ENCODE assay signal across 12 cellular contexts in genomic region chr17:44039829-44040635, GRCh38. TPM values are rescaled to one million over a fixed set of nuclear protein-coding genes. Genes with fewer than 3 reads are reported as not detected.
DNase-seq lines count a peak whose midpoint lies in the region; ATAC-seq and TF ChIP-seq lines count a peak whose summit lies in the region.
"Had no signal": no experiment of that assay in that cellular context is flagged by ENCODE, and none has a peak within 500 bp of the region (broad histone marks: within the 10 kb centered on the region; RNA-seq: fewer than 3 reads in every experiment).

No MANE protein-coding gene starts in this region.

- H4K8ac ChIP-seq in H9 (replicated peaks; ENCODE audit: insufficient read length, low read depth, low read length) (no peak overlapping the region), trophoblast cell (ENCODE audit: low read depth, low read length) (no peak overlapping the region)

- CTCF ChIA-PET in CD8-positive, alpha-beta T cell (lab: Charles Lee): interaction anchor here (0.9 to 6.7 kb wide), 6 partner anchors 9 to 161 kb away, joined by 3 to 67 read pairs (median 3); no protein-coding TSS in a partner anchor

- H4K12ac ChIP-seq in trophoblast cell (ENCODE audit: low read depth, low read length): no peak overlapping the region

- H3K9me3 ChIP-seq in H9 (ENCODE audit: control insufficient read depth, low read depth, low read length) (no peaks in the 10 kb centered on the region), trophoblast cell (ENCODE audit: insufficient read depth, low read depth, low read length) (no peaks in the 10 kb centered on the region)
- no peaks in the 10 kb centered on the region for H3K9me3 ChIP-seq in CD8-positive, alpha-beta T cell (ENCODE audit: low read length)

- H3K23ac ChIP-seq in H9 (ENCODE audit: insufficient read length, low read depth, low read length): no peak overlapping the region
- no peak overlapping the region for H3K23ac ChIP-seq in trophoblast cell (ENCODE audit: low read length)

- peaks cover 9% of the 10 kb centered on the region; the same call in 1 of the 2 replicates for H3K79me2 ChIP-seq in H9 (ENCODE audit: insufficient read depth, low read length)
- H3K79me2 ChIP-seq in trophoblast cell (ENCODE audit: control insufficient read depth, insufficient read depth, low read length, poor library complexity): peaks cover 4% of the 10 kb centered on the region

- H4K5ac ChIP-seq in H9 (ENCODE audit: insufficient read length, low read depth, low read length): no peak overlapping the region

- H3K56ac ChIP-seq in H9 (ENCODE audit: insufficient read length, low read depth, low read length): no peak overlapping the region

- no peak overlapping the region for H3K9ac ChIP-seq in H9 (ENCODE audit: extremely low read depth, insufficient read length, low read length)
- H3K9ac ChIP-seq in trophoblast cell (ENCODE audit: low read length): no peak overlapping the region

- H2BK12ac ChIP-seq in H9 (ENCODE audit: insufficient read length, low read depth, low read length) (no peak overlapping the region), trophoblast cell (ENCODE audit: low read length) (no peak overlapping the region)

- H3K23me2 ChIP-seq in H9 (ENCODE audit: insufficient read length, low read depth, low read length, poor library complexity, severe bottlenecking): no peaks in the 10 kb centered on the region

- H2AFZ ChIP-seq in H9 (ENCODE audit: low read length) (no peak overlapping the region), trophoblast cell (ENCODE audit: insufficient read depth, low read length, poor library complexity) (no peak overlapping the region)

- H3K4me1 Mint-ChIP-seq in H9: peaks cover 8 to 16% of the 10 kb centered on the region in 2 experiments
- H3K4me1 Mint-ChIP-seq in activated T-helper 1 cell treated with anti-CD3 and anti-CD28 coated beads, Interleukin-12 subunit alpha, Interleukin-12 subunit beta, Interleukin-2, Interleukin-4 antibody, amounts not matched to agents 30 ng/mL and 10 ng/mL and 1 ng/mL, durations not matched to agents 14 hours and 24 hours and 36 hours (ENCODE audit: low read depth): peaks cover 29% of the 10 kb centered on the region
- H3K4me1 Mint-ChIP-seq in CD8-positive, alpha-beta T cell (ENCODE audit: low read depth): peaks cover 18% of the 10 kb centered on the region

- no peak overlapping the region for H3K18ac ChIP-seq in H9 (ENCODE audit: insufficient read length, low read depth, low read length)
- no peak overlapping the region for H3K18ac ChIP-seq in trophoblast cell (ENCODE audit: low read length)

- POLR2A ChIA-PET in CD8-positive, alpha-beta T cell (lab: Charles Lee): no interaction called here

- no peaks in the 10 kb centered on the region for H3K9me3 Mint-ChIP-seq in H9
- no peaks in the 10 kb centered on the region for H3K9me3 Mint-ChIP-seq in activated T-helper 1 cell treated with anti-CD3 and anti-CD28 coated beads, Interleukin-12 subunit alpha, Interleukin-12 subunit beta, Interleukin-2, Interleukin-4 antibody, amounts not matched to agents 30 ng/mL and 10 ng/mL and 1 ng/mL, durations not matched to agents 14 hours and 24 hours and 36 hours
- no peaks in the 10 kb centered on the region for H3K9me3 Mint-ChIP-seq in CD8-positive, alpha-beta T cell
- H3K9me3 Mint-ChIP-seq: natural killer cell had no signal

- H3K4me3 ChIP-seq in trophoblast cell (ENCODE audit: low read depth, low read length): no peak overlapping the region
- no peak overlapping the region for H3K4me3 ChIP-seq in CD8-positive, alpha-beta T cell (ENCODE audit: low read depth, low read length)

- no peaks in the 10 kb centered on the region for H3K27me3 ChIP-seq in H9 (ENCODE audit: insufficient read depth, low read length)
- no peaks in the 10 kb centered on the region for H3K27me3 ChIP-seq in foreskin keratinocyte
- H3K27me3 ChIP-seq in trophoblast cell (ENCODE audit: insufficient read depth, low read length): no peaks in the 10 kb centered on the region
- H3K27me3 ChIP-seq in CD8-positive, alpha-beta T cell (ENCODE audit: insufficient read depth, low read length): no peaks in the 10 kb centered on the region

- no peak overlapping the region for H2BK120ac ChIP-seq in H9 (ENCODE audit: low read depth, low read length, poor library complexity, severe bottlenecking)
- no peak overlapping the region for H2BK120ac ChIP-seq in trophoblast cell (ENCODE audit: insufficient read depth, low read length, poor library complexity)

- H3K14ac ChIP-seq in H9 (ENCODE audit: insufficient read depth, low read length) (no peak overlapping the region), trophoblast cell (ENCODE audit: low read length) (no peak overlapping the region)

- H3K27ac ChIP-seq in H9 (ENCODE audit: insufficient read length, low read depth, low read length) (no peak overlapping the region), foreskin keratinocyte (peak overlapping the region; percentile 47), trophoblast cell (ENCODE audit: low read depth, low read length) (no peak overlapping the region)
- H3K27ac ChIP-seq in CD8-positive, alpha-beta T cell (ENCODE audit: low read depth, low read length): no peak overlapping the region
- H3K27ac ChIP-seq: C4-2B had no signal

- H4K91ac ChIP-seq in H9 (ENCODE audit: insufficient read length, low read depth, low read length): no peak overlapping the region
- H4K91ac ChIP-seq in trophoblast cell (ENCODE audit: low read depth, low read length): no peak overlapping the region

- H2BK5ac ChIP-seq in H9 (ENCODE audit: insufficient read length, low read length) (no peak overlapping the region), trophoblast cell (ENCODE audit: low read depth, low read length, poor library complexity) (no peak overlapping the region)

- no peak overlapping the region for H2BK20ac ChIP-seq in H9 (ENCODE audit: low read depth, low read length, poor library complexity, severe bottlenecking)

- peak overlapping the region in 2 of 3 experiments; percentile 11 to 64; a peak in 3 of 7 replicates for H3K27ac Mint-ChIP-seq in H9
- H3K27ac Mint-ChIP-seq in activated T-helper 1 cell treated with anti-CD3 and anti-CD28 coated beads, Interleukin-12 subunit alpha, Interleukin-12 subunit beta, Interleukin-2, Interleukin-4 antibody, amounts not matched to agents 30 ng/mL and 10 ng/mL and 1 ng/mL, durations not matched to agents 14 hours and 24 hours and 36 hours: peak overlapping the region; percentile 53
- H3K27ac Mint-ChIP-seq in CD8-positive, alpha-beta T cell: no peak overlapping the region
- H3K27ac Mint-ChIP-seq: natural killer cell had no signal

- ATAC-seq in foreskin keratinocyte: peak; percentile 46
- no peak for ATAC-seq in GM21390 (IDR thresholded peaks at IDR 0.05; ENCODE audit: unreplicated experiment)
- no peak for ATAC-seq in CD8-positive, alpha-beta T cell
- ATAC-seq: natural killer cell had no signal

- TF ChIP-seq CTCF in H9 (conservative IDR thresholded peaks at IDR 0.05): no peak
- no peak for TF ChIP-seq CTCF in foreskin keratinocyte (conservative IDR thresholded peaks at IDR 0.05)
- TF ChIP-seq CTCF in CD8-positive, alpha-beta T cell (IDR thresholded peaks at IDR 0.05): no peak

- WGBS in H9 (ENCODE audit: extremely low coverage, insufficient read length, low lambda C conversion rate): no CpG with 5 or more reads among the region's 6 CpGs
- WGBS in trophoblast cell (ENCODE audit: extremely low coverage, insufficient coverage, insufficient read length): no CpG with 5 or more reads among the region's 6 CpGs

- DNase-seq in H9 (no peak), foreskin keratinocyte (peak; percentile 74 to 90), trophoblast cell (peak; percentile 56 to 88), NCI-H146 treated with DMSO at 0.1 percent for 48 hours (lab: John Stamatoyannopoulos, UW; ENCODE audit: unreplicated experiment) (no peak), NCI-H2029 treated with DMSO at 0.1 percent for 48 hours (lab: John Stamatoyannopoulos, UW) (no peak)
- DNase-seq in activated T-helper 1 cell treated with anti-CD3 and anti-CD28 coated beads, Interleukin-12 subunit alpha, Interleukin-12 subunit beta, Interleukin-2, Interleukin-4 antibody, amounts not matched to agents 30 ng/mL and 10 ng/mL and 1 ng/mL, durations not matched to agents 14 hours and 24 hours and 36 hours (ENCODE audit: low spot score): no peak
- no peak for DNase-seq in CD8-positive, alpha-beta T cell
- DNase-seq: activated CD4-positive, alpha-beta T cell treated with anti-CD3 and anti-CD28 coated beads for 48 hours; natural killer cell; NCI-H1048 had no signal

- H3K4ac ChIP-seq in H9 (ENCODE audit: low read depth, low read length): no peak overlapping the region
- peak overlapping the region; percentile 24 for H3K4ac ChIP-seq in trophoblast cell (ENCODE audit: low read depth, low read length)

- H2AK5ac ChIP-seq in H9 (ENCODE audit: insufficient read length, low read length) (no peak overlapping the region), trophoblast cell (ENCODE audit: low read length) (no peak overlapping the region)

- no peak overlapping the region for H3K4me2 ChIP-seq in H9 (ENCODE audit: insufficient read depth, insufficient read length, low read length)
- H3K4me2 ChIP-seq in trophoblast cell (ENCODE audit: low read length): no peak overlapping the region

- peaks cover 28 to 33% of the 10 kb centered on the region in 2 experiments for H3K36me3 ChIP-seq in trophoblast cell (ENCODE audit: control insufficient read depth in 1 of 2, insufficient read depth in 2 of 2, low read length in 2 of 2)
- H3K36me3 ChIP-seq in CD8-positive, alpha-beta T cell (ENCODE audit: insufficient read depth, low read length): peaks cover 17% of the 10 kb centered on the region

- H3K4me1 ChIP-seq in H9 (ENCODE audit: insufficient read depth, low read length): no peaks in the 10 kb centered on the region
- peaks cover 24% of the 10 kb centered on the region for H3K4me1 ChIP-seq in foreskin keratinocyte
- H3K4me1 ChIP-seq in trophoblast cell (ENCODE audit: control insufficient read depth in 1 of 2, insufficient read depth in 2 of 2, low read length in 2 of 2): no peaks in the 10 kb centered on the region
- no peaks in the 10 kb centered on the region for H3K4me1 ChIP-seq in CD8-positive, alpha-beta T cell (ENCODE audit: insufficient read depth, low read length)

- no peaks in the 10 kb centered on the region for H4K20me1 ChIP-seq in H9 (ENCODE audit: control insufficient read depth, insufficient read depth, insufficient read length)

- no peak overlapping the region for H3K4me3 Mint-ChIP-seq in H9
- peak overlapping the region; percentile 44 for H3K4me3 Mint-ChIP-seq in activated T-helper 1 cell treated with anti-CD3 and anti-CD28 coated beads, Interleukin-12 subunit alpha, Interleukin-12 subunit beta, Interleukin-2, Interleukin-4 antibody, amounts not matched to agents 30 ng/mL and 10 ng/mL and 1 ng/mL, durations not matched to agents 14 hours and 24 hours and 36 hours
- H3K4me3 Mint-ChIP-seq in CD8-positive, alpha-beta T cell: no peak overlapping the region
- H3K4me3 Mint-ChIP-seq: natural killer cell had no signal

- no peaks in the 10 kb centered on the region for H3K27me3 Mint-ChIP-seq in H9 (ENCODE audit: low read depth)
- no peaks in the 10 kb centered on the region for H3K27me3 Mint-ChIP-seq in activated T-helper 1 cell treated with anti-CD3 and anti-CD28 coated beads, Interleukin-12 subunit alpha, Interleukin-12 subunit beta, Interleukin-2, Interleukin-4 antibody, amounts not matched to agents 30 ng/mL and 10 ng/mL and 1 ng/mL, durations not matched to agents 14 hours and 24 hours and 36 hours (ENCODE audit: insufficient read depth)
- H3K27me3 Mint-ChIP-seq in CD8-positive, alpha-beta T cell (ENCODE audit: low read depth): no peaks in the 10 kb centered on the region

- H3T11ph ChIP-seq in H9 (ENCODE audit: low read length): no peak overlapping the region

- H2BK15ac ChIP-seq in H9 (ENCODE audit: low read depth, low read length): no peak overlapping the region

- intact Hi-C loops in activated T-helper 1 cell treated with anti-CD3 and anti-CD28 coated beads, Interleukin-12 subunit alpha, Interleukin-12 subunit beta, Interleukin-2, Interleukin-4 antibody, amounts not matched to agents 30 ng/mL and 10 ng/mL and 1 ng/mL, durations not matched to agents 14 hours and 24 hours and 36 hours (cut with micrococcal nuclease): no loop called here
- intact Hi-C loops in CD8-positive, alpha-beta T cell (cut with DNase I, micrococcal nuclease): loop anchor here in 1 of 2 experiments (2.0 kb wide), 1 partner anchor 33 kb away; no protein-coding TSS in a partner anchor

- H3K36me3 Mint-ChIP-seq in H9 (ENCODE audit: insufficient read depth in 1 of 3, low read depth in 3 of 3): peaks cover 22 to 55% (median 50%) of the 10 kb centered on the region in 3 experiments; a peak in 6 of 7 replicates
- H3K36me3 Mint-ChIP-seq in activated T-helper 1 cell treated with anti-CD3 and anti-CD28 coated beads, Interleukin-12 subunit alpha, Interleukin-12 subunit beta, Interleukin-2, Interleukin-4 antibody, amounts not matched to agents 30 ng/mL and 10 ng/mL and 1 ng/mL, durations not matched to agents 14 hours and 24 hours and 36 hours (ENCODE audit: low read depth): peaks cover 26% of the 10 kb centered on the region
- peaks cover 55% of the 10 kb centered on the region for H3K36me3 Mint-ChIP-seq in CD8-positive, alpha-beta T cell
- H3K36me3 Mint-ChIP-seq: natural killer cell had no signal

- H3K79me1 ChIP-seq in H9 (ENCODE audit: insufficient read depth, low read depth, low read length, poor library complexity, severe bottlenecking) (peaks cover 14% of the 10 kb centered on the region), trophoblast cell (ENCODE audit: low read length) (no peaks in the 10 kb centered on the region)

RNA-seq across cellular contexts. Expression of gene TMEM101, which starts 25.3 kb away (rescaled TPM):
- 18.6 and 21.1 TPM in 2 replicates for total RNA-seq in H9 (2021)
- total RNA-seq in activated T-helper 1 cell treated with anti-CD3 and anti-CD28 coated beads, Interleukin-12 subunit alpha, Interleukin-12 subunit beta, Interleukin-2, Interleukin-4 antibody, amounts not matched to agents 30 ng/mL and 10 ng/mL and 1 ng/mL, durations not matched to agents 14 hours and 24 hours and 36 hours: 31.6 and 32.8 TPM in 2 replicates
- 22.5 and 22.6 TPM in 2 replicates for total RNA-seq in foreskin keratinocyte
- polyA plus RNA-seq in foreskin keratinocyte: 24.3 and 25.6 TPM in 2 replicates
- polyA plus RNA-seq in trophoblast cell (2013): 18.6 and 19.3 TPM in 2 replicates
- 1 to 10 TPM; 8.1 to 8.7 TPM for total RNA-seq in CD8-positive, alpha-beta T cell

RNA-seq across cellular contexts. Expression of gene LSM12, which starts 26.4 kb away (rescaled TPM):
- 128 TPM in 2 replicates for total RNA-seq in H9 (2021)
- total RNA-seq in activated T-helper 1 cell treated with anti-CD3 and anti-CD28 coated beads, Interleukin-12 subunit alpha, Interleukin-12 subunit beta, Interleukin-2, Interleukin-4 antibody, amounts not matched to agents 30 ng/mL and 10 ng/mL and 1 ng/mL, durations not matched to agents 14 hours and 24 hours and 36 hours: 93.9 and 95.4 TPM in 2 replicates
- total RNA-seq in foreskin keratinocyte: 56.3 and 56.5 TPM in 2 replicates
- polyA plus RNA-seq in foreskin keratinocyte: 55.8 and 60.1 TPM in 2 replicates
- 86.9 and 92.3 TPM in 2 replicates for polyA plus RNA-seq in trophoblast cell (2013)
- 10 to 100 TPM; 39.8 to 40.5 TPM for total RNA-seq in CD8-positive, alpha-beta T cell

RNA-seq across cellular contexts. Expression of gene G6PC3, which starts 30.5 kb away (rescaled TPM):
- total RNA-seq in H9 (2021) (105 and 109 TPM in 2 replicates), foreskin keratinocyte (37.7 and 42.5 TPM in 2 replicates)
- total RNA-seq in activated T-helper 1 cell treated with anti-CD3 and anti-CD28 coated beads, Interleukin-12 subunit alpha, Interleukin-12 subunit beta, Interleukin-2, Interleukin-4 antibody, amounts not matched to agents 30 ng/mL and 10 ng/mL and 1 ng/mL, durations not matched to agents 14 hours and 24 hours and 36 hours: 33.5 and 34.9 TPM in 2 replicates
- 79.4 and 87.6 TPM in 2 replicates for polyA plus RNA-seq in foreskin keratinocyte
- 85.9 and 89.3 TPM in 2 replicates for polyA plus RNA-seq in trophoblast cell (2013)
- 1 to 10 TPM; 4.8 to 5.9 TPM for total RNA-seq in CD8-positive, alpha-beta T cell

RNA-seq across cellular contexts. Expression of gene NAGS, which starts 35.6 kb away (rescaled TPM):
- total RNA-seq in H9 (2021) (3.7 and 4.1 TPM in 2 replicates), foreskin keratinocyte (16.2 and 16.3 TPM in 2 replicates)
- 0.39 and 0.60 TPM in 2 replicates for total RNA-seq in activated T-helper 1 cell treated with anti-CD3 and anti-CD28 coated beads, Interleukin-12 subunit alpha, Interleukin-12 subunit beta, Interleukin-2, Interleukin-4 antibody, amounts not matched to agents 30 ng/mL and 10 ng/mL and 1 ng/mL, durations not matched to agents 14 hours and 24 hours and 36 hours
- polyA plus RNA-seq in foreskin keratinocyte: 15.8 and 17.9 TPM in 2 replicates
- polyA plus RNA-seq in trophoblast cell (2013): 1.1 and 1.3 TPM in 2 replicates
- under 1 TPM; 0.41 to 0.69 TPM for total RNA-seq in CD8-positive, alpha-beta T cell

Comparison
In these comparisons a context has a peak if more than half of its experiments do, and no peak if none do; other contexts are left out.
1. DNase-seq: peak in foreskin keratinocyte (2 of 2) and trophoblast cell (2 of 2); none in H9 (single experiment), activated T-helper 1 cell treated with anti-CD3 and anti-CD28 coated beads, Interleukin-12 subunit alpha, Interleukin-12 subunit beta, Interleukin-2, Interleukin-4 antibody, amounts not matched to agents 30 ng/mL and 10 ng/mL and 1 ng/mL, durations not matched to agents 14 hours and 24 hours and 36 hours (single experiment), NCI-H146 treated with DMSO at 0.1 percent for 48 hours (single experiment), NCI-H2029 treated with DMSO at 0.1 percent for 48 hours (single experiment) and CD8-positive, alpha-beta T cell (0 of 7).